9 cellular contexts compared by ENCODE assay signal in the genomic region with DNA sequence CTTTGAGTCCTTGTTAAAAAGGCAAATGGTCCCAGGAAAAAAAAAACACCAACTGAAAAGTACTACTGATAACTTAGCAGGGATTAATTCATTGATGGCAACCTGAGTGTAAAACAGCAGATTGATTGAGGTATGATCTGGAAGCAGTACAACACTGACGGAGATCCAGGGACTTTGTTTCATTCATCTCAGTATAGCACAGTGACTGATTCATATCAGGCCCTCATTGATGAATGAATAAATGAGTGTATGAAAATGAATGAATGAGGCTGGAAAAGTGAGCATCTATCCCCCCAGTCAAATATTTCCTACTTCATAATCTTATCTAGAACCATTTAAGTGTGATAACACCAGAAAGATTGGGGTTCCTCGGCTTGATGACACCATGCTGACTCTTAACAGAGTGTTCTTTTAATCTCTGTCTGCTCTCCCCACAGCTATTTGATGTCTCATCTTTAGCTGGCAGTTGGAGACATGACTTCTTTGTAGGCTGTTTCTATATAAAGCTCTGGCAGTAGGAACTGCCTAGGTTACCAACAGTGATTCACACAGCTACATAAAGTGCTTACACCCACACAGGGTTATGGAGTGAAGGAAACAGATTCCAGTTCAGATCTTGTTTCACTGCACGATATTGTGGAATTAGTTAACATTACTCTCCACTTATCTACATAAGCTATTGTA. TPM values are rescaled to one million over a fixed set of nuclear protein-coding genes. Genes with fewer than 3 reads are reported as not detected.
DNase-seq lines count a peak whose midpoint lies in the region; ATAC-seq lines count a peak whose summit lies in the region.
"Had no signal": no experiment of that assay in that cellular context is flagged by ENCODE, and none has a peak within 500 bp of the region (broad histone marks: within the 10 kb centered on the region; RNA-seq: fewer than 3 reads in every experiment).

No MANE protein-coding gene starts in this region.

- no peak overlapping the region for H2AK5ac ChIP-seq in neuronal stem cell (ENCODE audit: low read depth, low read length)

- no peak overlapping the region for H2BK120ac ChIP-seq in neuronal stem cell (ENCODE audit: low read depth, low read length)

- H3K36me3 Mint-ChIP-seq in immature natural killer cell: no peaks in the 10 kb centered on the region

- H3K27ac ChIP-seq in neuronal stem cell (replicated peaks; ENCODE audit: low read length): no peak overlapping the region

- no peak overlapping the region for H4K8ac ChIP-seq in neuronal stem cell (ENCODE audit: low read depth, low read length)

- no peak overlapping the region for H3K4me2 ChIP-seq in neuronal stem cell (ENCODE audit: insufficient read depth, low read length, poor library complexity, severe bottlenecking)

- H3K9me3 ChIP-seq in neuronal stem cell (replicated peaks in 1 of 2; ENCODE audit: control insufficient read depth in 2 of 2, insufficient read depth in 1 of 2, low read depth in 1 of 2, low read length in 2 of 2): no peaks in the 10 kb centered on the region

- no peak overlapping the region for H3K23ac ChIP-seq in neuronal stem cell (ENCODE audit: low read depth, low read length, poor library complexity)

- H3K4me1 Mint-ChIP-seq in immature natural killer cell: no peaks in the 10 kb centered on the region

- no peak overlapping the region for H3K4me3 Mint-ChIP-seq in immature natural killer cell

- H3K4me1 ChIP-seq in neuronal stem cell (ENCODE audit: control insufficient read depth in 2 of 2, insufficient read depth in 1 of 2, low read depth in 1 of 2, low read length in 2 of 2): no peaks in the 10 kb centered on the region

- no peaks in the 10 kb centered on the region for H3K27me3 ChIP-seq in neuronal stem cell (ENCODE audit: control insufficient read depth in 3 of 3, insufficient read depth in 3 of 3, low read depth in 1 of 3, low read length in 3 of 3)

- no peak overlapping the region for H3K9ac ChIP-seq in neuronal stem cell (ENCODE audit: low read depth, low read length, poor library complexity)

- WGBS in neuronal stem cell (ENCODE audit: extremely low coverage in 2 of 2, insufficient read length in 2 of 2, insufficient replicate concordance in 1 of 2), 2 donors: no CpG with 5 or more reads among the region's 3 CpGs

- no peak overlapping the region for H2BK12ac ChIP-seq in neuronal stem cell (ENCODE audit: low read length)

- peaks cover 2 to 5% (median 2%) of the 10 kb centered on the region in 3 donors for H3K27me3 Mint-ChIP-seq in immature natural killer cell (ENCODE audit: low read depth in 3 of 3)

- H2BK15ac ChIP-seq in neuronal stem cell (ENCODE audit: low read length): no peak overlapping the region

- no peaks in the 10 kb centered on the region for H3K79me1 ChIP-seq in neuronal stem cell (ENCODE audit: low read depth, low read length)

- H4K91ac ChIP-seq in neuronal stem cell (ENCODE audit: low read depth, low read length, poor library complexity): no peak overlapping the region

- ATAC-seq in HG03097 (IDR thresholded peaks at IDR 0.05; ENCODE audit: low FRiP score, unreplicated experiment): no peak
- ATAC-seq in GM21367 (IDR thresholded peaks at IDR 0.05; ENCODE audit: unreplicated experiment): no peak

- no peak overlapping the region for H3K18ac ChIP-seq in neuronal stem cell (ENCODE audit: low read length)

- no peak overlapping the region for H3K4me3 ChIP-seq in neuronal stem cell (ENCODE audit: low read length in 2 of 2)

- H3K9me3 Mint-ChIP-seq in immature natural killer cell: no peaks in the 10 kb centered on the region

- H2AFZ ChIP-seq in neuronal stem cell (ENCODE audit: low read length): peak overlapping the region; percentile 41

- H3K4ac ChIP-seq in neuronal stem cell (ENCODE audit: low read length): no peak overlapping the region

- H3K36me3 ChIP-seq in neuronal stem cell (replicated peaks in 1 of 2; ENCODE audit: control insufficient read depth in 2 of 2, insufficient read depth in 2 of 2, low read length in 2 of 2): no peaks in the 10 kb centered on the region

- H2BK5ac ChIP-seq in neuronal stem cell (ENCODE audit: low read length): no peak overlapping the region

- DNase-seq in Daoy (ENCODE audit: low read depth): peak; percentile 80
- DNase-seq in LoVo (ENCODE audit: low spot score): peak; percentile 14
- DNase-seq in dedifferentiated amniotic fluid mesenchymal stem cell (ENCODE audit: extremely low spot score): peak; percentile 65
- DNase-seq in neuronal stem cell (ENCODE audit: low spot score): no peak
- DNase-seq in immature natural killer cell: no peak
- DNase-seq: NCI-H2029 treated with DMSO at 0.1 percent for 48 hours, T-helper 2 cell had no signal

- H3K14ac ChIP-seq in neuronal stem cell (ENCODE audit: low read length): no peak overlapping the region

- H3K27ac Mint-ChIP-seq in immature natural killer cell: no peak overlapping the region

RNA-seq across cellular contexts. Expression of gene RNF128, which starts 18.6 kb away (rescaled TPM):
- total RNA-seq in Daoy (2014; rRNA removed; shearing (Covaris generic)): 1.8 TPM in 2 replicates
- 0.18 TPM for polyA plus RNA-seq in neuronal stem cell (2013, experiment 1 of 2)
- polyA plus RNA-seq in neuronal stem cell (2013, experiment 2 of 2): 0.17 TPM
- not detected for polyA plus RNA-seq in immature natural killer cell

Comparison
In these comparisons a context has a peak if more than half of its experiments do, and no peak if none do; other contexts are left out.
1. DNase-seq: peak in Daoy (single experiment), LoVo (single experiment) and dedifferentiated amniotic fluid mesenchymal stem cell (single experiment); none in neuronal stem cell (single experiment) and immature natural killer cell (0 of 3).